26 cellular contexts compared by ENCODE assay signal in the genomic region with DNA sequence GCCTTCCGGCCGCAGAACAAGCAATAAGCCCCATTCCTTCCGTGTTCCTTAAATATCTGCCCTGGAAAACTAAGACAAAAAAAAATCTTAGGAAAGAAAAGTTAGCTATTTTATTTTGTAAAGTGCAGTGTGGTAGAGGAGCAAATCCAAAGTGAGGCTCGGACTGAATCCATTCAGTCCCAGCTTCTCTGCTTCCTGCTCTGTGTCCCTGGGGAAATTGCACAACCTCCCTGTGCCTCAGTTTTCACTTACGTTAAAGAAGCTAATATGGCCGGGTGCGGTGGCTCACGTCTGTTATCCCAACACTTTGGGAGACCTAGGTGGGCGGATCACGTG. TPM values are rescaled to one million over a fixed set of nuclear protein-coding genes. Genes with fewer than 3 reads are reported as not detected.
"Had no signal": no experiment of that assay in that cellular context is flagged by ENCODE, and none has a peak within 500 bp of the region (broad histone marks: within the 10 kb centered on the region; RNA-seq: fewer than 3 reads in every experiment).

No MANE protein-coding gene starts in this region.

- H3K4me1 Mint-ChIP-seq: activated B cell treated with CpG ODN at 0.5 μM for 24 hours; activated CD4-positive, alpha-beta T cell treated with anti-CD3 and anti-CD28 coated beads, Interleukin-2, amount 10 ng/mL, durations not matched to agents 24 days and 14 days; activated CD8-positive, alpha-beta memory T cell treated with anti-CD3 and anti-CD28 coated beads, Interleukin-2, amount 10 ng/mL, durations not matched to agents 7 days and 5 days; activated naive CD8-positive, alpha-beta T cell treated with anti-CD3 and anti-CD28 coated beads, Interleukin-2, amount 50 U/mL, for 24 hours had no signal

- H3K4me3 ChIP-seq: cardiac muscle cell, K562, PC-9 had no signal

- H3K27ac ChIP-seq: brain microvascular endothelial cell, cardiac muscle cell, PC-9 had no signal

- H3K9me3 Mint-ChIP-seq: activated B cell treated with CpG ODN at 0.5 μM for 24 hours; activated CD4-positive, alpha-beta T cell treated with anti-CD3 and anti-CD28 coated beads, Interleukin-2, amount 10 ng/mL, durations not matched to agents 24 days and 14 days; activated naive CD4-positive, alpha-beta T cell treated with anti-CD3 and anti-CD28 coated beads, Interleukin-2, amount 50 U/mL, for 72 hours; activated naive CD8-positive, alpha-beta T cell treated with anti-CD3 and anti-CD28 coated beads, Interleukin-2, amount 50 U/mL, for 24 hours; activated T-cell treated with anti-CD3 and anti-CD28 coated beads, Interleukin-2, amount 50 U/mL, for 4 hours; T-helper 1 cell treated with Interleukin-12 subunit alpha and Interleukin-12 subunit beta and Interleukin-4 antibody, amounts not matched to agents 30 μg/mL and 1 μg/mL, for 36 hours had no signal

- H3K27me3 ChIP-seq: brain microvascular endothelial cell, cardiac muscle cell had no signal

- H3K4me2 ChIP-seq: PC-9 had no signal

- H3K4me3 Mint-ChIP-seq: activated B cell treated with CpG ODN at 0.5 μM for 24 hours; activated CD4-positive, alpha-beta T cell treated with anti-CD3 and anti-CD28 coated beads, Interleukin-2, amount 10 ng/mL, durations not matched to agents 24 days and 14 days; activated CD8-positive, alpha-beta memory T cell treated with anti-CD3 and anti-CD28 coated beads, Interleukin-2, amount 10 ng/mL, durations not matched to agents 7 days and 5 days; activated naive CD8-positive, alpha-beta T cell treated with anti-CD3 and anti-CD28 coated beads, Interleukin-2, amount 50 U/mL, for 24 hours; activated T-cell treated with anti-CD3 and anti-CD28 coated beads, Interleukin-2, amount 50 U/mL, for 4 hours; T-helper 1 cell treated with Interleukin-12 subunit alpha and Interleukin-12 subunit beta and Interleukin-4 antibody, amounts not matched to agents 30 μg/mL and 1 μg/mL, for 36 hours had no signal

- ATAC-seq: activated CD8-positive, alpha-beta memory T cell treated with anti-CD3 and anti-CD28 coated beads, Interleukin-2, amount 10 ng/mL, durations not matched to agents 7 days and 5 days; activated naive CD4-positive, alpha-beta T cell treated with anti-CD3 and anti-CD28 coated beads, Interleukin-2, amount 50 U/mL, for 72 hours; activated naive CD8-positive, alpha-beta T cell treated with anti-CD3 and anti-CD28 coated beads, Interleukin-2, amount 50 U/mL, for 24 hours; activated T-cell treated with anti-CD3 and anti-CD28 coated beads, Interleukin-2, amount 50 U/mL, for 4 hours; K562 had no signal

- DNase-seq: activated B cell treated with CpG ODN at 0.5 μM for 24 hours; activated CD4-positive, alpha-beta T cell treated with anti-CD3 and anti-CD28 coated beads for 1 hour; activated CD4-positive, alpha-beta T cell treated with anti-CD3 and anti-CD28 coated beads, Interleukin-2, amount 10 ng/mL, durations not matched to agents 24 days and 14 days; activated CD4-positive, alpha-beta T cell treated with anti-CD3 and anti-CD28 coated beads, Interleukin-2, amount 50 U/mL, for 48 hours; activated CD8-positive, alpha-beta memory T cell treated with anti-CD3 and anti-CD28 coated beads, Interleukin-2, amount 10 ng/mL, durations not matched to agents 7 days and 5 days; activated effector memory CD4-positive, alpha-beta T cell treated with anti-CD3 and anti-CD28 coated beads, Interleukin-2, amount 50 U/mL, for 16 hours; activated naive CD4-positive, alpha-beta T cell treated with Interleukin-2 at 50 U/mL for 16 hours; activated naive CD8-positive, alpha-beta T cell treated with anti-CD3 and anti-CD28 coated beads, Interleukin-2, amount 50 U/mL, for 24 hours; activated T-cell treated with anti-CD3 and anti-CD28 coated beads, Interleukin-2, amount 50 U/mL, for 4 hours; amniotic stem cell; brain microvascular endothelial cell; Karpas-422; MM.1S; NCI-H1105; NCI-H2081; NCI-H446; PC-9; SHP77 treated with DMSO at 0.1 percent for 48 hours; T1000 had no signal

- H3K27ac Mint-ChIP-seq: activated B cell treated with CpG ODN at 0.5 μM for 24 hours; activated CD4-positive, alpha-beta T cell treated with anti-CD3 and anti-CD28 coated beads, Interleukin-2, amount 10 ng/mL, durations not matched to agents 24 days and 14 days; activated CD8-positive, alpha-beta memory T cell treated with anti-CD3 and anti-CD28 coated beads, Interleukin-2, amount 10 ng/mL, durations not matched to agents 7 days and 5 days; activated naive CD4-positive, alpha-beta T cell treated with anti-CD3 and anti-CD28 coated beads, Interleukin-2, amount 50 U/mL, for 72 hours; activated naive CD8-positive, alpha-beta T cell treated with anti-CD3 and anti-CD28 coated beads, Interleukin-2, amount 50 U/mL, for 24 hours; T-helper 1 cell treated with Interleukin-12 subunit alpha and Interleukin-12 subunit beta and Interleukin-4 antibody, amounts not matched to agents 30 μg/mL and 1 μg/mL, for 36 hours had no signal

- H2AFZ ChIP-seq: PC-9 had no signal

- H3K36me3 ChIP-seq: brain microvascular endothelial cell, cardiac muscle cell had no signal

- FAIRE-seq: astrocyte, K562, TTC549 had no signal

- H3K36me3 Mint-ChIP-seq: activated CD8-positive, alpha-beta memory T cell treated with anti-CD3 and anti-CD28 coated beads, Interleukin-2, amount 10 ng/mL, durations not matched to agents 7 days and 5 days; activated naive CD4-positive, alpha-beta T cell treated with anti-CD3 and anti-CD28 coated beads, Interleukin-2, amount 50 U/mL, for 72 hours had no signal

RNA-seq across cellular contexts. Expression of a gene that starts 56.9 kb away (rescaled TPM):
- total RNA-seq: PC-9, SK-MEL-5 had no signal
